Comparison of ENCODE assay signal across 16 cellular contexts in the genomic region with DNA sequence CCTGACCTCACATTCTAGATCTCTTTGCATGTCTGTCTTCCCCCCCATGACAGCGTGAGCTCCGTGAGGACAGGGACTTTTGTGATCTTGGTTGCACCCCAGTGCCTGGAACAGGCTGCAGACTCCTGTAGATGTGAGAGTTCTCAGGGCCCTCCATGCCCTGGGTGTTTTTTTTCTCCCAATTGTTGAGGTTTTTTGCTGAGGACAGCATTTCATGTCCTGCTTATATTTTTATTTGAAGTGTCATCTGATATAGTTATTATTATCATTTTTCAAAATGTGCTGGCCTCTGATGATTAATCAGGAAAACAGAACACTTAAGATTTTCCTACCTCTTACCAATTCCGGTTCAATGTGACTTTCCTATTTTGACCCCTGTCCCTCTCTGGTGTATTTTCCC. TPM values are rescaled to one million over a fixed set of nuclear protein-coding genes. Genes with fewer than 3 reads are reported as not detected.
"Had no signal": no experiment of that assay in that cellular context is flagged by ENCODE, and none has a peak within 500 bp of the region (broad histone marks: within the 10 kb centered on the region; RNA-seq: fewer than 3 reads in every experiment).

No MANE protein-coding gene starts in this region.

RNA-seq across cellular contexts. Expression of a gene that starts 24.8 kb away (rescaled TPM):
- total RNA-seq: activated naive CD4-positive, alpha-beta T cell treated with anti-CD3 and anti-CD28 coated beads for 36 hours; activated naive CD8-positive, alpha-beta T cell treated with anti-CD3 and anti-CD28 coated beads, Interleukin-2, amount 10 ng/mL, durations not matched to agents 7 days and 5 days; activated T-cell treated with anti-CD3 and anti-CD28 coated beads, Interleukin-2, amount 50 U/mL, for 4 hours; activated T-cell treated with anti-CD3 and anti-CD28 coated beads, Interleukin-2, amount 50 U/mL, for 72 hours; activated T-helper 1 cell treated with anti-CD3 and anti-CD28 coated beads, Interleukin-12 subunit alpha, Interleukin-12 subunit beta, Interleukin-2, Interleukin-4 antibody, amounts not matched to agents 30 ng/mL and 10 ng/mL and 1 ng/mL, durations not matched to agents 14 hours and 24 hours and 36 hours; activated T-helper 2 cell treated with anti-CD3 and anti-CD28 coated beads, Interferon-gamma antibody, Interleukin-2, Interleukin-4, amounts not matched to agents 10 μg/mL and 5 μg/mL and 100 μg/mL, durations not matched to agents 14 hours and 24 hours and 36 hours; adrenal gland; aorta; ascending aorta; body of pancreas; breast epithelium; bronchial epithelial cell; cardiac muscle cell; cardiac septum; chondrocyte had no signal
- polyA plus RNA-seq: adipose tissue, adrenal gland, aorta, cardiac muscle cell had no signal
